13 cellular contexts compared by ENCODE assay signal in genomic region chr10:49360271-49361177, GRCh38. TPM values are rescaled to one million over a fixed set of nuclear protein-coding genes. Genes with fewer than 3 reads are reported as not detected.
A peak's percentile ranks its signal among the peaks of the same experiment; 100 is the strongest.
DNase-seq lines count a peak whose midpoint lies in the region; ATAC-seq and TF ChIP-seq lines count a peak whose summit lies in the region.
"Had no signal": no experiment of that assay in that cellular context is flagged by ENCODE, and none has a peak within 500 bp of the region (broad histone marks: within the 10 kb centered on the region; RNA-seq: fewer than 3 reads in every experiment).

No MANE protein-coding gene starts in this region.

- H3K9me3 ChIP-seq in mucosa of descending colon = no peaks in the 10 kb centered on the region
- H3K9me3 ChIP-seq: MG63 had no signal

- peak; percentile 85 for DNase-seq in CD1c-positive myeloid dendritic cell (ENCODE audit: extremely low spot score)
- peak; percentile 16 for DNase-seq in M059J (ENCODE audit: low read depth)
- DNase-seq in epidermal melanocyte (ENCODE audit: insufficient read length, low spot score) = peak; percentile 4
- no peak for DNase-seq in mucosa of descending colon
- no peak for DNase-seq in NCI-H510A (lab: John Stamatoyannopoulos, UW)
- no peak for DNase-seq in NK-92 (lab: John Stamatoyannopoulos, UW; ENCODE audit: unreplicated experiment)
- DNase-seq in SHP77 treated with DMSO at 0.1 percent for 48 hours (lab: John Stamatoyannopoulos, UW) = no peak
- DNase-seq: activated T-cell treated with anti-CD3 and anti-CD28 coated beads, Interleukin-2, amount 50 U/mL, for 48 hours; CD4-positive, alpha-beta T cell; kidney; stimulated activated CD4-positive, alpha-beta T cell treated with anti-CD3 and anti-CD28 coated beads, Interleukin-4, amount 100 ng/mL, for 1 hour had no signal

- H3K4me3 ChIP-seq in mucosa of descending colon = no peak overlapping the region
- H3K4me3 ChIP-seq: MG63 had no signal

- no peaks in the 10 kb centered on the region for H3K4me1 ChIP-seq in mucosa of descending colon (ENCODE audit: low read depth)

- ATAC-seq in mucosa of descending colon = peak; percentile 29
- no peak for ATAC-seq in GM18861 (IDR thresholded peaks at IDR 0.05; ENCODE audit: unreplicated experiment)

- H3K36me3 ChIP-seq in mucosa of descending colon (ENCODE audit: low read depth) = no peaks in the 10 kb centered on the region
- H3K36me3 ChIP-seq: MG63 had no signal

- intact Hi-C loops in mucosa of descending colon (cut with DNase I, micrococcal nuclease) = no loop called here

- no peak for TF ChIP-seq CTCF in mucosa of descending colon (IDR thresholded peaks at IDR 0.05)

RNA-seq across cellular contexts. Expression of gene DRGX, which starts 35.4 kb away (rescaled TPM):
- total RNA-seq in M059J (2014; rRNA removed; shearing (Covaris generic)) = not detected in 2 replicates
- total RNA-seq in mucosa of descending colon = under 1 TPM; 0.10 to 0.35 (median 0.22) TPM
- total RNA-seq: CD4-positive, alpha-beta T cell; kidney had no signal

Comparison
In these comparisons a context has a peak if more than half of its experiments do, and no peak if none do; other contexts are left out.
1. DNase-seq: peak in CD1c-positive myeloid dendritic cell (single experiment), M059J (single experiment) and epidermal melanocyte (single experiment); none in mucosa of descending colon (0 of 3), NCI-H510A (single experiment), NK-92 (single experiment) and SHP77 treated with DMSO at 0.1 percent for 48 hours (single experiment).